In genomic region chr10:28722065-28722803, GRCh38 we compare ENCODE assay signal across 8 cellular contexts. TPM values are rescaled to one million over a fixed set of nuclear protein-coding genes. Genes with fewer than 3 reads are reported as not detected.
DNase-seq lines count a peak whose midpoint lies in the region; ATAC-seq lines count a peak whose summit lies in the region.

No MANE protein-coding gene starts in this region.

- no peaks in the 10 kb centered on the region for H3K4me1 Mint-ChIP-seq in central memory CD8-positive, alpha-beta T cell
- peaks cover 6 to 10% of the 10 kb centered on the region in 2 donors for H3K4me1 Mint-ChIP-seq in stimulated activated naive B cell treated with anti-CD40 and anti-IgM and Interleukin-4, amounts not matched to agents 10 μg/mL and 1 μg/mL and 100 μg/mL, for 72 hours

- H3K4me3 Mint-ChIP-seq in central memory CD8-positive, alpha-beta T cell = peak overlapping the region; percentile 29
- H3K4me3 Mint-ChIP-seq in stimulated activated naive B cell treated with anti-CD40 and anti-IgM and Interleukin-4, amounts not matched to agents 10 μg/mL and 1 μg/mL and 100 μg/mL, for 72 hours = peak overlapping the region; percentile 50 to 59

- DNase-seq in COR-L47 (lab: John Stamatoyannopoulos, UW) (peak; percentile 57), NCI-H128 (lab: John Stamatoyannopoulos, UW; ENCODE audit: unreplicated experiment) (peak; percentile 30), left colon (peak in 1 of 2 donors; percentile 7), NAMALWA (ENCODE audit: low spot score) (no peak)
- no peak for DNase-seq in central memory CD8-positive, alpha-beta T cell (ENCODE audit: low spot score in 2 of 2)
- DNase-seq in stimulated activated naive B cell treated with anti-CD40 and anti-IgM and Interleukin-4, amounts not matched to agents 10 μg/mL and 1 μg/mL and 100 μg/mL, for 72 hours = no peak
- DNase-seq in stimulated activated naive CD4-positive, alpha-beta T cell treated with Interleukin-2 at 50 U/mL for 16 hours (lab: John Stamatoyannopoulos, UW) = no peak

- no peak overlapping the region for H3K27ac Mint-ChIP-seq in central memory CD8-positive, alpha-beta T cell (ENCODE audit: low read depth)
- peak overlapping the region; percentile 37 for H3K27ac Mint-ChIP-seq in stimulated activated naive B cell treated with anti-CD40 and anti-IgM and Interleukin-4, amounts not matched to agents 10 μg/mL and 1 μg/mL and 100 μg/mL, for 72 hours

- H3K9me3 Mint-ChIP-seq in central memory CD8-positive, alpha-beta T cell = no peaks in the 10 kb centered on the region
- peaks cover 0 to 2% of the 10 kb centered on the region in 2 donors for H3K9me3 Mint-ChIP-seq in stimulated activated naive B cell treated with anti-CD40 and anti-IgM and Interleukin-4, amounts not matched to agents 10 μg/mL and 1 μg/mL and 100 μg/mL, for 72 hours

- H3K27me3 Mint-ChIP-seq in central memory CD8-positive, alpha-beta T cell = peaks cover 68% of the 10 kb centered on the region
- peaks cover 23 to 57% of the 10 kb centered on the region in 2 donors for H3K27me3 Mint-ChIP-seq in stimulated activated naive B cell treated with anti-CD40 and anti-IgM and Interleukin-4, amounts not matched to agents 10 μg/mL and 1 μg/mL and 100 μg/mL, for 72 hours

- intact Hi-C loops in left colon (cut with DNase I, micrococcal nuclease) = no loop called here

- ATAC-seq in central memory CD8-positive, alpha-beta T cell (replicated peaks; ENCODE audit: extremely low read depth, poor library complexity, severe bottlenecking) = no peak
- ATAC-seq in left colon = peak; percentile 14
- peak in 1 of 2 donors; percentile 31 for ATAC-seq in stimulated activated naive B cell treated with anti-CD40 and anti-IgM and Interleukin-4, amounts not matched to agents 10 μg/mL and 1 μg/mL and 100 μg/mL, for 72 hours (replicated peaks)
- no peak for ATAC-seq in GM18511 (IDR thresholded peaks at IDR 0.05; ENCODE audit: unreplicated experiment)

- no peaks in the 10 kb centered on the region for H3K36me3 Mint-ChIP-seq in central memory CD8-positive, alpha-beta T cell (ENCODE audit: insufficient read depth)
- H3K36me3 Mint-ChIP-seq in stimulated activated naive B cell treated with anti-CD40 and anti-IgM and Interleukin-4, amounts not matched to agents 10 μg/mL and 1 μg/mL and 100 μg/mL, for 72 hours = no peaks in the 10 kb centered on the region

RNA-seq across cellular contexts. Expression of gene BAMBI, which starts 44.9 kb away (rescaled TPM):
- 10 to 100 TPM in 1 of 2 donors, under 1 TPM in 1; 0.85 to 12.7 TPM for total RNA-seq in left colon

Comparison
In these comparisons a context has a peak if more than half of its experiments do, and no peak if none do; other contexts are left out.
1. DNase-seq: peak in COR-L47 (single experiment) and NCI-H128 (single experiment); none in central memory CD8-positive, alpha-beta T cell (0 of 2), stimulated activated naive B cell treated with anti-CD40 and anti-IgM and Interleukin-4, amounts not matched to agents 10 μg/mL and 1 μg/mL and 100 μg/mL, for 72 hours (single experiment), NAMALWA (single experiment) and stimulated activated naive CD4-positive, alpha-beta T cell treated with Interleukin-2 at 50 U/mL for 16 hours (single experiment).